ENCODE assay signal across 11 cellular contexts in the genomic region with DNA sequence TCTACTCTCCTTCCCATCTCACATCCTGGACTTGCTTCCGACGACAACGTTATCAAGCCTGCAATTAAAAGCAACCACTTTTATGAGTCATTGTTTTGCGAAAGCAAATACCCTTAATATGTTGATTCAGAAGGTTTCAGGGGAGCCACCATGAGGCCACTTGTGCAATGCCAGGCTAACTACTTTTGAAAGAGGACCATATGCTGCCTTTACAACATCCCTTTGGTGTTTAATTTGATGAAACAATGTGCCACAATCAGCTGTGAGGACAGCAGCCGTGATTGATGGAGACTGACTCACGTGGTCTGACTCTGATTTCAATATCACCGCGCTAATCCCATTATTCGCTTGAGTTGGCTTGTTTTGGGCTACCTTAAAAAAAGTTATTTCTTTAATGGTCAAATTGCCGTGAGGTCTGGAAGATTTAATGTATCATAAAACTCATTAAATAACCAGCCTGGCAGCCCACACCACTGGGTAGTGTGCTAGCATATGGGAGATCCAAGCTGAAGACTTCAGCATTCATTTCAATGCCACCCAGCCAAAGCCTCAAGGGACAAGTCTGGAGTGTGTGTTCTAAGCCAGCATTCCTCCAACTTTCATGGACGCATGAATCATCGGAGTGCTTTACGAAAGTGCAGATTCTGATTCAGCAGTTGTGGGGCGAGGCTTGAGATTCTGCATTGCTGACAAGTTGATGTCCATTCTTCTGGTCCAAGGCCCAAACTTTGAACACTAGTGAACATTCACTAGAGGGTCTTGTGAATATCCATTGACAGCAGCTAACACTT.
A peak's percentile ranks its signal among the peaks of the same experiment; 100 is the strongest.
DNase-seq lines count a peak whose midpoint lies in the region; ATAC-seq and TF ChIP-seq lines count a peak whose summit lies in the region.
"Had no signal": no experiment of that assay in that cellular context is flagged by ENCODE, and none has a peak within 500 bp of the region (broad histone marks: within the 10 kb centered on the region; RNA-seq: fewer than 3 reads in every experiment).

No MANE protein-coding gene starts in this region.

- H3K36me3 ChIP-seq in RWPE2 (ENCODE audit: low read depth) = no peaks in the 10 kb centered on the region
- H3K36me3 ChIP-seq: sigmoid colon had no signal

- no peak for DNase-seq in AG09319 (ENCODE audit: extremely low read depth, low read depth)
- DNase-seq in HFFc6 = peak; percentile 72
- DNase-seq in RWPE2 (ENCODE audit: low spot score) = no peak
- DNase-seq in foreskin melanocyte = peak; percentile 39
- no peak for DNase-seq in natural killer cell
- DNase-seq in stimulated activated CD4-positive, alpha-beta T cell treated with anti-CD3 and anti-CD28 coated beads, Interleukin-2, amount 100 ng/mL, for 24 hours = no peak
- DNase-seq: activated CD8-positive, alpha-beta T cell treated with anti-CD3 and anti-CD28 coated beads, Interleukin-2, amount 10 ng/mL, durations not matched to agents 7 days and 5 days; sigmoid colon had no signal

- peak; percentile 80 for ATAC-seq in RWPE2 (ENCODE audit: low read depth)
- no peak for ATAC-seq in GM21367 (IDR thresholded peaks at IDR 0.05; ENCODE audit: unreplicated experiment)
- ATAC-seq in natural killer cell = no peak
- ATAC-seq in HG02759 (IDR thresholded peaks at IDR 0.05; ENCODE audit: unreplicated experiment) = no peak
- ATAC-seq: activated CD8-positive, alpha-beta T cell treated with anti-CD3 and anti-CD28 coated beads, Interleukin-2, amount 10 ng/mL, durations not matched to agents 7 days and 5 days had no signal

- H3K27ac Mint-ChIP-seq in HFFc6 = no peak overlapping the region
- no peak overlapping the region for H3K27ac Mint-ChIP-seq in natural killer cell
- H3K27ac Mint-ChIP-seq: activated CD8-positive, alpha-beta T cell treated with anti-CD3 and anti-CD28 coated beads, Interleukin-2, amount 10 ng/mL, durations not matched to agents 7 days and 5 days had no signal

- H3K4me1 Mint-ChIP-seq in HFFc6 (ENCODE audit: low read depth) (peaks cover 16% of the 10 kb centered on the region), natural killer cell (no peaks in the 10 kb centered on the region)

- H3K4me3 Mint-ChIP-seq in HFFc6 (no peak overlapping the region), natural killer cell (no peak overlapping the region)
- H3K4me3 Mint-ChIP-seq: activated CD8-positive, alpha-beta T cell treated with anti-CD3 and anti-CD28 coated beads, Interleukin-2, amount 10 ng/mL, durations not matched to agents 7 days and 5 days had no signal

- no peaks in the 10 kb centered on the region for H3K9me3 ChIP-seq in RWPE2 (ENCODE audit: severe bottlenecking)
- H3K9me3 ChIP-seq: sigmoid colon had no signal

- intact Hi-C loops in natural killer cell (cut with micrococcal nuclease) = no loop called here

- H3K27me3 ChIP-seq in RWPE2 (ENCODE audit: insufficient read depth, poor library complexity, severe bottlenecking) = peaks cover 12% of the 10 kb centered on the region

- TF ChIP-seq CTCF in AG09319 (IDR thresholded peaks at IDR 0.05; ENCODE audit: low read depth, low read length) = peak; percentile 5
- peak; percentile 41; the same call in 1 of the 2 replicates for TF ChIP-seq CTCF in HFFc6 (IDR thresholded peaks at IDR 0.05)
- no peak for TF ChIP-seq CTCF in RWPE2 (IDR thresholded peaks at IDR 0.05; ENCODE audit: poor library complexity, severe bottlenecking)
- TF ChIP-seq CTCF in natural killer cell (IDR thresholded peaks at IDR 0.05) = no peak

- H3K9me3 Mint-ChIP-seq in HFFc6 (no peaks in the 10 kb centered on the region), natural killer cell (no peaks in the 10 kb centered on the region)

- no peaks in the 10 kb centered on the region for H3K36me3 Mint-ChIP-seq in HFFc6 (ENCODE audit: low read depth)
- no peaks in the 10 kb centered on the region for H3K36me3 Mint-ChIP-seq in natural killer cell

- no peaks in the 10 kb centered on the region for H3K4me1 ChIP-seq in RWPE2 (ENCODE audit: insufficient read depth, poor library complexity, severe bottlenecking)
- H3K4me1 ChIP-seq: sigmoid colon had no signal

- no peak overlapping the region for H3K4me3 ChIP-seq in RWPE2 (ENCODE audit: severe bottlenecking)
- H3K4me3 ChIP-seq: PC-9, sigmoid colon had no signal

- H3K27me3 Mint-ChIP-seq in HFFc6 (ENCODE audit: insufficient read depth) (peaks cover 26% of the 10 kb centered on the region), natural killer cell (ENCODE audit: low read depth in 2 of 2) (peaks cover 9 to 38% of the 10 kb centered on the region in 2 donors)

- no peak overlapping the region for H3K27ac ChIP-seq in RWPE2 (ENCODE audit: poor library complexity, severe bottlenecking)
- H3K27ac ChIP-seq: PC-9, sigmoid colon had no signal

Comparison
In these comparisons a context has a peak if more than half of its experiments do, and no peak if none do; other contexts are left out.
1. DNase-seq: peak in HFFc6 (single experiment) and foreskin melanocyte (single experiment); none in AG09319 (single experiment), RWPE2 (single experiment), natural killer cell (single experiment) and stimulated activated CD4-positive, alpha-beta T cell treated with anti-CD3 and anti-CD28 coated beads, Interleukin-2, amount 100 ng/mL, for 24 hours (0 of 2).
2. CTCF ChIP-seq: peak in AG09319 (single experiment) and HFFc6 (single experiment); none in RWPE2 (single experiment) and natural killer cell (single experiment).